ENCODE assay signal across 14 cellular contexts in the genomic region with DNA sequence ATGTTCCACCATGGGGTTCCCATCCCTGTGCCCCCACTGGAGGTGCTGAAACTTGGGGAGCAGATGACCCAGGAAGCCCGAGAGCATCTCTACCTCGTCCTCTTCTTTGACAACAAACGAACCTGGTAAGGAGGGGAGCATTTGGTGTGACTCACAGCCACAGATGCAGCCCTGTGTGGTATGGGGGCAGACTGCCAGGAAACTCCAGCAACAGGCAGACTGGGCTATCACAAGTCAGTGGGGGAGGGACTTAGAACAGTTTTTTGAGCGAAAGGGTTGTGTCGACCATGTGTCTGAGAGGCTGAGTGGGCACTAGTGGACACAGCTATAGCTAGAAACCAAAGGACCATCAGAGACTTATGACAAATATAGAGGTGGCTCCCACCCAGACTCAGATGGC. TPM values are rescaled to one million over a fixed set of nuclear protein-coding genes. Genes with fewer than 3 reads are reported as not detected.
A peak's percentile ranks its signal among the peaks of the same experiment; 100 is the strongest.
DNase-seq lines count a peak whose midpoint lies in the region; ATAC-seq and TF ChIP-seq lines count a peak whose summit lies in the region.
"Had no signal": no experiment of that assay in that cellular context is flagged by ENCODE, and none has a peak within 500 bp of the region (broad histone marks: within the 10 kb centered on the region; RNA-seq: fewer than 3 reads in every experiment).

No MANE protein-coding gene starts in this region.

- no peak overlapping the region for H3K4me3 Mint-ChIP-seq in activated CD8-positive, alpha-beta T cell treated with anti-CD3 and anti-CD28 coated beads, Interleukin-2, amount 10 ng/mL, durations not matched to agents 7 days and 5 days
- no peak overlapping the region for H3K4me3 Mint-ChIP-seq in CD14-positive monocyte
- H3K4me3 Mint-ChIP-seq in naive thymus-derived CD8-positive, alpha-beta T cell, result no peak overlapping the region

- H3K4me1 Mint-ChIP-seq in activated CD8-positive, alpha-beta T cell treated with anti-CD3 and anti-CD28 coated beads, Interleukin-2, amount 10 ng/mL, durations not matched to agents 7 days and 5 days (ENCODE audit: low read depth), result peaks cover 66% of the 10 kb centered on the region
- H3K4me1 Mint-ChIP-seq in CD14-positive monocyte, result peaks cover 21% of the 10 kb centered on the region
- H3K4me1 Mint-ChIP-seq in naive thymus-derived CD8-positive, alpha-beta T cell, result peaks cover 14 to 31% (median 24%) of the 10 kb centered on the region in 4 donors

- DNase-seq in ACHN, result peak; percentile 46
- peak; percentile 36 for DNase-seq in GM03348 (ENCODE audit: low spot score)
- DNase-seq in activated CD8-positive, alpha-beta T cell treated with anti-CD3 and anti-CD28 coated beads, Interleukin-2, amount 10 ng/mL, durations not matched to agents 7 days and 5 days, result no peak
- peak; percentile 84 for DNase-seq in glomerular visceral epithelial cell (ENCODE audit: extremely low spot score)
- DNase-seq in CD14-positive monocyte (ENCODE audit: low spot score), result no peak
- DNase-seq in naive thymus-derived CD8-positive, alpha-beta T cell, result no peak
- no peak for DNase-seq in hippocampal formation (lab: John Stamatoyannopoulos, UW)
- DNase-seq: heart left ventricle, SHP77, upper lobe of right lung had no signal

- POLR2A ChIA-PET in activated CD8-positive, alpha-beta T cell treated with anti-CD3 and anti-CD28 coated beads, Interleukin-2, amount 10 ng/mL, durations not matched to agents 7 days and 5 days (lab: Charles Lee), result interaction anchor here (0.7 to 2.6 kb wide), 2 partner anchors 13 to 47 kb away, joined by 3 to 10 read pairs; partner anchors contain the start of genes ARPC4 and TADA3
- POLR2A ChIA-PET in naive thymus-derived CD8-positive, alpha-beta T cell (lab: Charles Lee), result interaction anchor here (1.0 to 1.9 kb wide), 2 partner anchors 15 to 46 kb away, joined by 3 to 14 read pairs; partner anchors contain the start of genes ARPC4 and BRPF1

- no peaks in the 10 kb centered on the region for H3K9me3 Mint-ChIP-seq in activated CD8-positive, alpha-beta T cell treated with anti-CD3 and anti-CD28 coated beads, Interleukin-2, amount 10 ng/mL, durations not matched to agents 7 days and 5 days (ENCODE audit: insufficient read depth)
- no peaks in the 10 kb centered on the region for H3K9me3 Mint-ChIP-seq in CD14-positive monocyte
- H3K9me3 Mint-ChIP-seq in naive thymus-derived CD8-positive, alpha-beta T cell, result no peaks in the 10 kb centered on the region
- H3K9me3 Mint-ChIP-seq: activated T-helper 2 cell treated with anti-CD3 and anti-CD28 coated beads, Interferon-gamma antibody, Interleukin-2, Interleukin-4, amounts not matched to agents 10 μg/mL and 5 μg/mL and 100 μg/mL, durations not matched to agents 14 hours and 24 hours and 36 hours had no signal

- H3K27ac Mint-ChIP-seq in activated CD8-positive, alpha-beta T cell treated with anti-CD3 and anti-CD28 coated beads, Interleukin-2, amount 10 ng/mL, durations not matched to agents 7 days and 5 days, result peak overlapping the region; percentile 8
- H3K27ac Mint-ChIP-seq in CD14-positive monocyte, result peak overlapping the region in 2 of 7 donors; percentile 7 to 46
- H3K27ac Mint-ChIP-seq in naive thymus-derived CD8-positive, alpha-beta T cell, result peak overlapping the region in 2 of 10 donors; percentile 7 to 73
- H3K27ac Mint-ChIP-seq: activated T-helper 2 cell treated with anti-CD3 and anti-CD28 coated beads, Interferon-gamma antibody, Interleukin-2, Interleukin-4, amounts not matched to agents 10 μg/mL and 5 μg/mL and 100 μg/mL, durations not matched to agents 14 hours and 24 hours and 36 hours had no signal

- intact Hi-C loops in CD14-positive monocyte (cut with micrococcal nuclease), result no loop called here

- TF ChIP-seq CTCF in CD14-positive monocyte (IDR thresholded peaks at IDR 0.05), result no peak

- peaks cover 89% of the 10 kb centered on the region for H3K36me3 Mint-ChIP-seq in activated CD8-positive, alpha-beta T cell treated with anti-CD3 and anti-CD28 coated beads, Interleukin-2, amount 10 ng/mL, durations not matched to agents 7 days and 5 days (ENCODE audit: low read depth)
- peaks cover 73 to 77% of the 10 kb centered on the region in 2 donors for H3K36me3 Mint-ChIP-seq in CD14-positive monocyte
- H3K36me3 Mint-ChIP-seq in naive thymus-derived CD8-positive, alpha-beta T cell, result peaks cover 0 to 72% (median 6%) of the 10 kb centered on the region in 3 donors

- ATAC-seq in activated CD8-positive, alpha-beta T cell treated with anti-CD3 and anti-CD28 coated beads, Interleukin-2, amount 10 ng/mL, durations not matched to agents 7 days and 5 days, result no peak
- no peak for ATAC-seq in GM18870 (IDR thresholded peaks at IDR 0.05; ENCODE audit: unreplicated experiment)
- no peak for ATAC-seq in naive thymus-derived CD8-positive, alpha-beta T cell
- ATAC-seq: heart left ventricle, upper lobe of right lung had no signal

- H3K27me3 Mint-ChIP-seq in activated CD8-positive, alpha-beta T cell treated with anti-CD3 and anti-CD28 coated beads, Interleukin-2, amount 10 ng/mL, durations not matched to agents 7 days and 5 days (ENCODE audit: low read depth), result no peaks in the 10 kb centered on the region
- peaks cover 0 to 2% (median 0%) of the 10 kb centered on the region in 3 donors for H3K27me3 Mint-ChIP-seq in CD14-positive monocyte (ENCODE audit: low read depth in 3 of 3)
- no peaks in the 10 kb centered on the region for H3K27me3 Mint-ChIP-seq in naive thymus-derived CD8-positive, alpha-beta T cell

- CTCF ChIA-PET in activated CD8-positive, alpha-beta T cell treated with anti-CD3 and anti-CD28 coated beads, Interleukin-2, amount 10 ng/mL, durations not matched to agents 7 days and 5 days (lab: Charles Lee), result interaction anchor here (0.9 to 2.5 kb wide), 3 partner anchors 9 to 19 kb away, joined by 3 to 8 read pairs (median 4); no protein-coding TSS in a partner anchor

- in situ Hi-C loops in ACHN (cut with HindIII; ENCODE audit: low pct_ligation_motif_present, low pct_unique_long_range_greater_than_20kb, low sequenced_read_pairs), result no loop called here

RNA-seq across cellular contexts. Expression of gene OGG1, which starts 3.4 kb away (rescaled TPM):
- 10 to 100 TPM; 36.9 to 37.7 TPM for total RNA-seq in activated CD8-positive, alpha-beta T cell treated with anti-CD3 and anti-CD28 coated beads, Interleukin-2, amount 10 ng/mL, durations not matched to agents 7 days and 5 days
- polyA plus RNA-seq in CD14-positive monocyte, result 10 to 100 TPM; 17.4 to 20.5 TPM
- 10 to 100 TPM; 25.7 to 27.0 TPM for total RNA-seq in naive thymus-derived CD8-positive, alpha-beta T cell
- polyA plus RNA-seq in naive thymus-derived CD8-positive, alpha-beta T cell, result 10 to 100 TPM; 15.3 to 20.7 (median 18.0) TPM

RNA-seq across cellular contexts. Expression of gene BRPF1, which starts 14.8 kb away (rescaled TPM):
- total RNA-seq in activated CD8-positive, alpha-beta T cell treated with anti-CD3 and anti-CD28 coated beads, Interleukin-2, amount 10 ng/mL, durations not matched to agents 7 days and 5 days, result 10 to 100 TPM; 54.7 to 57.4 TPM
- 10 to 100 TPM in 1 of 2 donors, 1 to 10 TPM in 1; 5.1 to 10.4 TPM for polyA plus RNA-seq in CD14-positive monocyte
- 10 to 100 TPM; 41.2 to 43.9 TPM for total RNA-seq in naive thymus-derived CD8-positive, alpha-beta T cell
- 10 to 100 TPM in 2 of 3 donors, 1 to 10 TPM in 1; 8.8 to 24.9 (median 10.8) TPM for polyA plus RNA-seq in naive thymus-derived CD8-positive, alpha-beta T cell

RNA-seq across cellular contexts. Expression of gene CAMK1, which starts 23.4 kb away (rescaled TPM):
- total RNA-seq in activated CD8-positive, alpha-beta T cell treated with anti-CD3 and anti-CD28 coated beads, Interleukin-2, amount 10 ng/mL, durations not matched to agents 7 days and 5 days, result 10 to 100 TPM; 33.5 to 35.7 TPM
- polyA plus RNA-seq in CD14-positive monocyte, result 100 to 1,000 TPM; 118 to 137 TPM
- total RNA-seq in naive thymus-derived CD8-positive, alpha-beta T cell, result under 1 TPM; 0.31 to 0.96 TPM
- 1 to 10 TPM in 2 of 3 donors, under 1 TPM in 1; 0.17 to 1.1 (median 1.1) TPM for polyA plus RNA-seq in naive thymus-derived CD8-positive, alpha-beta T cell

RNA-seq across cellular contexts. Expression of gene CPNE9, which starts 42.7 kb away (rescaled TPM):
- total RNA-seq in activated CD8-positive, alpha-beta T cell treated with anti-CD3 and anti-CD28 coated beads, Interleukin-2, amount 10 ng/mL, durations not matched to agents 7 days and 5 days, result not detected
- polyA plus RNA-seq in CD14-positive monocyte, result under 1 TPM in 1 of 2 donors, not detected in 1; 0.51 TPM
- total RNA-seq in naive thymus-derived CD8-positive, alpha-beta T cell, result under 1 TPM in 1 of 2 experiments, not detected in 1; 0.55 TPM
- polyA plus RNA-seq in naive thymus-derived CD8-positive, alpha-beta T cell, result not detected
- total RNA-seq: dermis microvascular lymphatic vessel endothelial cell, heart left ventricle, renal cortical epithelial cell had no signal

RNA-seq across cellular contexts. Expression of gene TADA3, which starts 45.9 kb away (rescaled TPM):
- 10 to 100 TPM; 83.2 to 85.6 TPM for total RNA-seq in activated CD8-positive, alpha-beta T cell treated with anti-CD3 and anti-CD28 coated beads, Interleukin-2, amount 10 ng/mL, durations not matched to agents 7 days and 5 days
- polyA plus RNA-seq in CD14-positive monocyte, result 10 to 100 TPM; 36.1 to 46.9 TPM
- 10 to 100 TPM; 33.3 to 35.9 TPM for total RNA-seq in naive thymus-derived CD8-positive, alpha-beta T cell
- 10 to 100 TPM; 38.2 to 51.2 (median 44.1) TPM for polyA plus RNA-seq in naive thymus-derived CD8-positive, alpha-beta T cell

Comparison
In these comparisons a context has a peak if more than half of its experiments do, and no peak if none do; other contexts are left out.
1. DNase-seq: peak in ACHN (single experiment), GM03348 (single experiment) and glomerular visceral epithelial cell (single experiment); none in activated CD8-positive, alpha-beta T cell treated with anti-CD3 and anti-CD28 coated beads, Interleukin-2, amount 10 ng/mL, durations not matched to agents 7 days and 5 days (single experiment), CD14-positive monocyte (single experiment), naive thymus-derived CD8-positive, alpha-beta T cell (0 of 10) and hippocampal formation (0 of 2).
2. RNA of gene CAMK1, which starts 23.4 kb away (total RNA-seq): 33.5 to 35.7 TPM in activated CD8-positive, alpha-beta T cell treated with anti-CD3 and anti-CD28 coated beads, Interleukin-2, amount 10 ng/mL, durations not matched to agents 7 days and 5 days; 0.31 to 0.96 TPM in naive thymus-derived CD8-positive, alpha-beta T cell; every median in the first group is over 10 times any median in the second.